Comparison of ENCODE assay signal across 10 cellular contexts in the genomic region with DNA sequence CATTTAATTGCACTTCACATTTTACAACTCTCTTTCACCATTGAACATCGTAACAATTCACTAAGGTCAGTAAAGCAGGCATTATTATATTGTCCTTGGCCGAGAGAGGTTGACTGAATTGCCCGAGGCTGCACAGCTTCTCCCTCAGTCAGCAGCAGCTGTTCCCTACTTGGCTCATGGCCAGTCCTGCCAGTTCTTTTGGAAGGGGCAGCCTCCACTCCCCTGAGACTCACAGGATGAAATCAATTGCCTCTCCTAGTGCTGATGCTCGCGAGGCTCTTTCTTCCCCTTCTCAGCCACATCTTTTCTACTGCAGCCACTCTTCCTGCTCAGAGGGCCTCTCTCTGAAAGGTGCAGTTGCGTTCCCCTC.
DNase-seq lines count a peak whose midpoint lies in the region; ATAC-seq and TF ChIP-seq lines count a peak whose summit lies in the region.
"Had no signal": no experiment of that assay in that cellular context is flagged by ENCODE, and none has a peak within 500 bp of the region (broad histone marks: within the 10 kb centered on the region; RNA-seq: fewer than 3 reads in every experiment).

No MANE protein-coding gene starts in this region.

- H3K36me3 ChIP-seq in DND-41 (ENCODE audit: insufficient read depth, low read length) (no peaks in the 10 kb centered on the region), testis (ENCODE audit: low read depth, missing control alignments) (no peaks in the 10 kb centered on the region), H7 (replicated peaks; ENCODE audit: control insufficient read depth, insufficient read depth, low read length) (no peaks in the 10 kb centered on the region)

- TF ChIP-seq CTCF in DND-41 (IDR thresholded peaks at IDR 0.05; ENCODE audit: borderline replicate concordance, extremely low read depth, low read length, poor library complexity, severe bottlenecking) (no peak), testis (IDR thresholded peaks at IDR 0.05) (no peak)

- H3K27me3 Mint-ChIP-seq in activated T-helper 1 cell treated with anti-CD3 and anti-CD28 coated beads, Interleukin-12 subunit alpha, Interleukin-12 subunit beta, Interleukin-2, Interleukin-4 antibody, amounts not matched to agents 30 ng/mL and 10 ng/mL and 1 ng/mL, durations not matched to agents 14 hours and 24 hours and 36 hours (ENCODE audit: insufficient read depth): no peaks in the 10 kb centered on the region

- peak overlapping the region; percentile 53 for H2AFZ ChIP-seq in DND-41 (ENCODE audit: low read depth, low read length)

- peak overlapping the region; percentile 99 for H3K27ac Mint-ChIP-seq in activated T-helper 1 cell treated with anti-CD3 and anti-CD28 coated beads, Interleukin-12 subunit alpha, Interleukin-12 subunit beta, Interleukin-2, Interleukin-4 antibody, amounts not matched to agents 30 ng/mL and 10 ng/mL and 1 ng/mL, durations not matched to agents 14 hours and 24 hours and 36 hours

- H4K20me1 ChIP-seq in DND-41 (ENCODE audit: insufficient read depth, low read length): no peaks in the 10 kb centered on the region

- no peaks in the 10 kb centered on the region for H3K79me2 ChIP-seq in DND-41 (ENCODE audit: insufficient read depth, low read length)

- intact Hi-C loops in activated T-helper 1 cell treated with anti-CD3 and anti-CD28 coated beads, Interleukin-12 subunit alpha, Interleukin-12 subunit beta, Interleukin-2, Interleukin-4 antibody, amounts not matched to agents 30 ng/mL and 10 ng/mL and 1 ng/mL, durations not matched to agents 14 hours and 24 hours and 36 hours (cut with micrococcal nuclease): loop anchor here (1.0 to 10.0 kb wide), 5 partner anchors 27 to 1075 kb away; a partner anchor contains a TSS
- intact Hi-C loops in testis (cut with DNase I; ENCODE audit: low total_unique reads): no loop called here

- H3K9me3 ChIP-seq in DND-41 (ENCODE audit: insufficient read depth, low read length, severe bottlenecking) (no peaks in the 10 kb centered on the region), testis (no peaks in the 10 kb centered on the region)

- DNase-seq in DND-41 (peak; percentile 73), testis (no peak), H7 (no peak), NCI-H146 (lab: John Stamatoyannopoulos, UW) (no peak)
- no peak for DNase-seq in activated T-helper 1 cell treated with anti-CD3 and anti-CD28 coated beads, Interleukin-12 subunit alpha, Interleukin-12 subunit beta, Interleukin-2, Interleukin-4 antibody, amounts not matched to agents 30 ng/mL and 10 ng/mL and 1 ng/mL, durations not matched to agents 14 hours and 24 hours and 36 hours (ENCODE audit: low spot score)
- DNase-seq: cerebellar nuclear complex had no signal

- H3K4me3 ChIP-seq in DND-41 (ENCODE audit: low read depth in 1 of 2, low read length in 2 of 2) (peak overlapping the region; percentile 3 to 52; a peak in 3 of 4 replicates), testis (no peak overlapping the region), H7 (ENCODE audit: insufficient read depth, low read depth, low read length) (no peak overlapping the region)

- H3K9ac ChIP-seq in DND-41 (ENCODE audit: low read depth, low read length): peak overlapping the region; percentile 57

- H3K27me3 ChIP-seq in DND-41 (ENCODE audit: insufficient read depth, low read length, poor library complexity) (no peaks in the 10 kb centered on the region), testis (no peaks in the 10 kb centered on the region), H7 (ENCODE audit: control insufficient read depth, insufficient read depth, low read length) (no peaks in the 10 kb centered on the region)

- H3K4me1 Mint-ChIP-seq in activated T-helper 1 cell treated with anti-CD3 and anti-CD28 coated beads, Interleukin-12 subunit alpha, Interleukin-12 subunit beta, Interleukin-2, Interleukin-4 antibody, amounts not matched to agents 30 ng/mL and 10 ng/mL and 1 ng/mL, durations not matched to agents 14 hours and 24 hours and 36 hours (ENCODE audit: low read depth): peaks cover 66% of the 10 kb centered on the region

- ATAC-seq in DND-41 (ENCODE audit: insufficient read depth, low read depth) (peak; percentile 57), GM19455 (IDR thresholded peaks at IDR 0.05; ENCODE audit: unreplicated experiment) (peak; percentile 20), HG03469 (IDR thresholded peaks at IDR 0.05; ENCODE audit: unreplicated experiment) (peak; percentile 6), GM18858 (IDR thresholded peaks at IDR 0.05; ENCODE audit: unreplicated experiment) (no peak)

- whole genome bisulfite sequencing in testis, 2 donors: 50 to 51% methylated on average over 6 of the region's 6 CpGs

- H3K4me3 Mint-ChIP-seq in activated T-helper 1 cell treated with anti-CD3 and anti-CD28 coated beads, Interleukin-12 subunit alpha, Interleukin-12 subunit beta, Interleukin-2, Interleukin-4 antibody, amounts not matched to agents 30 ng/mL and 10 ng/mL and 1 ng/mL, durations not matched to agents 14 hours and 24 hours and 36 hours: peak overlapping the region; percentile 83

- peaks cover 68% of the 10 kb centered on the region for H3K4me1 ChIP-seq in DND-41 (ENCODE audit: insufficient read depth, low read length)
- H3K4me1 ChIP-seq in testis: no peaks in the 10 kb centered on the region

- H3K9me3 Mint-ChIP-seq in activated T-helper 1 cell treated with anti-CD3 and anti-CD28 coated beads, Interleukin-12 subunit alpha, Interleukin-12 subunit beta, Interleukin-2, Interleukin-4 antibody, amounts not matched to agents 30 ng/mL and 10 ng/mL and 1 ng/mL, durations not matched to agents 14 hours and 24 hours and 36 hours: peaks cover 9% of the 10 kb centered on the region

- H3K36me3 Mint-ChIP-seq in activated T-helper 1 cell treated with anti-CD3 and anti-CD28 coated beads, Interleukin-12 subunit alpha, Interleukin-12 subunit beta, Interleukin-2, Interleukin-4 antibody, amounts not matched to agents 30 ng/mL and 10 ng/mL and 1 ng/mL, durations not matched to agents 14 hours and 24 hours and 36 hours (ENCODE audit: low read depth): peaks cover 7% of the 10 kb centered on the region

- H3K4me2 ChIP-seq in DND-41 (ENCODE audit: insufficient read depth, low read length): peak overlapping the region; percentile 66

- no peak for TF ChIP-seq POLR2A in testis (IDR thresholded peaks at IDR 0.05)

- peak overlapping the region; percentile 90 for H3K27ac ChIP-seq in DND-41 (ENCODE audit: low read length)
- H3K27ac ChIP-seq in testis: no peak overlapping the region
- H3K27ac ChIP-seq: VCaP had no signal

Comparison
In these comparisons a context has a peak if more than half of its experiments do, and no peak if none do; other contexts are left out.
1. H3K4me3 ChIP-seq: peak in DND-41 (2 of 2); none in testis (0 of 2) and H7 (single experiment).